ENCODE assay signal across 27 cellular contexts in the genomic region with DNA sequence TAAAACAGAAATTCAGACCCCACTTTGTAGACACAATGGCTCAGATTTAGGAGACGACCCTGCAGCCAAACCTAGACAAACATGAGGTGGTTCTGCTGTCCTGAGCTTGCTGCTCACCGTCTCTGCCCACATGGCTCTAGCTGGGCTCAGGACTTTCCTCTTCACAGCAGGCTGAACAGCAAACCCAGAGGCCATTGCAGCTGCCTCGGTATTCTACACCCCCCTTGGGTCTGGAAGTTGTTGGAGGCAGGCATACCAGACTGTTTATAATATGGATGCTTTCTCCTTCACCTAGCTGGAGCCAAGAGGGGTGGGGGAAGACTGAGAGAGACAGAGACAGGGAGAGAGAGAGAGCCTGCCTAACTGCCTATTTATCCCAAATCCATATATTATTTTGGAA.
"Had no signal": no experiment of that assay in that cellular context is flagged by ENCODE, and none has a peak within 500 bp of the region (broad histone marks: within the 10 kb centered on the region; RNA-seq: fewer than 3 reads in every experiment).

No MANE protein-coding gene starts in this region.

- H3K4me1 Mint-ChIP-seq: mesothelial cell of epicardium; naive B cell; natural killer cell; stimulated activated memory B cell treated with anti-CD40 and anti-IgM and Interleukin-4, amounts not matched to agents 10 μg/mL and 1 μg/mL and 100 μg/mL, for 72 hours; stimulated activated naive CD8-positive, alpha-beta T cell treated with anti-CD3 and anti-CD28 coated beads, Interleukin-15, amount 100 ng/mL, for 72 hours had no signal

- H3K36me3 Mint-ChIP-seq: mesothelial cell of epicardium; naive B cell; natural killer cell; stimulated activated memory B cell treated with anti-CD40 and anti-IgM and Interleukin-4, amounts not matched to agents 10 μg/mL and 1 μg/mL and 100 μg/mL, for 72 hours had no signal

- DNase-seq: islet precursor cell; left ventricle myocardium inferior; mesendoderm; naive B cell; natural killer cell; nucleus accumbens; ovary; right lobe of liver; stimulated activated CD4-positive, alpha-beta T cell treated with anti-CD3 and anti-CD28 coated beads, Interleukin-1b, Interleukin-23, amount 100 ng/mL, for 48 hours; stimulated activated CD4-positive, alpha-beta T cell treated with anti-CD3 and anti-CD28 coated beads, Interleukin-2, amount 100 ng/mL, for 48 hours; stimulated activated CD4-positive, alpha-beta T cell treated with anti-CD3 and anti-CD28 coated beads, Interleukin-4, amount 100 ng/mL, for 4 hours; stimulated activated CD8-positive, alpha-beta memory T cell treated with anti-CD3 and anti-CD28 coated beads, Interleukin-4, amount 100 ng/mL, for 48 hours; stimulated activated naive CD4-positive, alpha-beta T cell treated with Interleukin-2 at 50 U/mL for 16 hours; stimulated activated naive CD8-positive, alpha-beta T cell treated with anti-CD3 and anti-CD28 coated beads, Interleukin-15, amount 100 ng/mL, for 72 hours; substantia nigra; testis; thyroid gland; transverse colon; upper lobe of left lung had no signal

- H3K4me3 ChIP-seq: hepatocyte, left ventricle myocardium inferior, lung, ovary, right atrium auricular region, right lobe of liver, smooth muscle cell, testis, thyroid gland, transverse colon, upper lobe of left lung, vagina had no signal

- H3K27ac Mint-ChIP-seq: mesothelial cell of epicardium; natural killer cell; progenitor cell of endocrine pancreas; stimulated activated memory B cell treated with anti-CD40 and anti-IgM and Interleukin-4, amounts not matched to agents 10 μg/mL and 1 μg/mL and 100 μg/mL, for 72 hours; stimulated activated naive CD8-positive, alpha-beta T cell treated with anti-CD3 and anti-CD28 coated beads, Interleukin-15, amount 100 ng/mL, for 72 hours had no signal

- H3K27me3 ChIP-seq: hepatocyte, ovary, right atrium auricular region, right lobe of liver, testis, thyroid gland, transverse colon, upper lobe of left lung, vagina had no signal

- H3K9me3 Mint-ChIP-seq: mesothelial cell of epicardium had no signal

- H3K4me3 Mint-ChIP-seq: mesothelial cell of epicardium; naive B cell; natural killer cell; stimulated activated memory B cell treated with anti-CD40 and anti-IgM and Interleukin-4, amounts not matched to agents 10 μg/mL and 1 μg/mL and 100 μg/mL, for 72 hours; stimulated activated naive CD8-positive, alpha-beta T cell treated with anti-CD3 and anti-CD28 coated beads, Interleukin-15, amount 100 ng/mL, for 72 hours had no signal

- H3K27me3 Mint-ChIP-seq: naive B cell; stimulated activated memory B cell treated with anti-CD40 and anti-IgM and Interleukin-4, amounts not matched to agents 10 μg/mL and 1 μg/mL and 100 μg/mL, for 72 hours; stimulated activated naive CD8-positive, alpha-beta T cell treated with anti-CD3 and anti-CD28 coated beads, Interleukin-15, amount 100 ng/mL, for 72 hours had no signal

- ATAC-seq: natural killer cell; right lobe of liver; stimulated activated memory B cell treated with anti-CD40 and anti-IgM and Interleukin-4, amounts not matched to agents 10 μg/mL and 1 μg/mL and 100 μg/mL, for 72 hours; stimulated activated naive CD8-positive, alpha-beta T cell treated with anti-CD3 and anti-CD28 coated beads, Interleukin-15, amount 100 ng/mL, for 72 hours had no signal

- H3K27ac ChIP-seq: hepatocyte, left ventricle myocardium inferior, ovary, right atrium auricular region, right lobe of liver, testis, thyroid gland, transverse colon, upper lobe of left lung, vagina had no signal
